Comparison of ENCODE assay signal across 13 cellular contexts in the genomic region with DNA sequence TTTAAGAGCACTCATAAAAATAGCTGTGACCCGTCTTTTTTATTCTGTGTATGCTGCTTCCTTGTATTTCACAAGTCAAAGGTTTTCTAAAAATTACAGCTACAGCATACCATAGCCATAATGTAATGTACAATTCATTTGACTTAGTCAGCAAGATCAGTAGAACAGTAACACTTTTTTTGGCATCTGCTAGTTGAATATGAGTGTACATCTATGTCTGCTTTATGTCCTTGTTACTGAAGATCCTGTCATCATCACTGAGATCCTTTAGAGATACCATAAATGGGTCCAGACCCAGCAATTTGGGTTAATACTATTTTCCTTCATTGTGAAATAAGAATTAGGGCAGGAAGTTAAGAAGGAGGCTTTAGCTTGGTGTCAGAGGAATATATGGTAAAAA. TPM values are rescaled to one million over a fixed set of nuclear protein-coding genes. Genes with fewer than 3 reads are reported as not detected.
A peak's percentile ranks its signal among the peaks of the same experiment; 100 is the strongest.
DNase-seq lines count a peak whose midpoint lies in the region; ATAC-seq, FAIRE-seq and TF ChIP-seq lines count a peak whose summit lies in the region.
"Had no signal": no experiment of that assay in that cellular context is flagged by ENCODE, and none has a peak within 500 bp of the region (broad histone marks: within the 10 kb centered on the region; RNA-seq: fewer than 3 reads in every experiment).

No MANE protein-coding gene starts in this region.

- H3K4me1 Mint-ChIP-seq in nephron = peaks cover 24% of the 10 kb centered on the region
- H3K4me1 Mint-ChIP-seq in WTC11 = peaks cover 18% of the 10 kb centered on the region

- no peaks in the 10 kb centered on the region for H3K9me3 Mint-ChIP-seq in nephron
- H3K9me3 Mint-ChIP-seq in WTC11 = peaks cover 5% of the 10 kb centered on the region
- H3K9me3 Mint-ChIP-seq: activated naive CD4-positive, alpha-beta T cell treated with anti-CD3 and anti-CD28 coated beads for 36 hours; IgD-negative memory B cell; neural crest cell had no signal

- ATAC-seq in esophagus mucosa (peak; percentile 69), WTC11 (no peak), GM21381 (IDR thresholded peaks at IDR 0.05; ENCODE audit: unreplicated experiment) (no peak), HG03095 (IDR thresholded peaks at IDR 0.05; ENCODE audit: unreplicated experiment) (no peak), GM19395 (IDR thresholded peaks at IDR 0.05; ENCODE audit: unreplicated experiment) (no peak)

- H3K4me3 Mint-ChIP-seq in nephron (no peak overlapping the region), WTC11 (no peak overlapping the region)
- H3K4me3 Mint-ChIP-seq: activated naive CD4-positive, alpha-beta T cell treated with anti-CD3 and anti-CD28 coated beads for 36 hours; IgD-negative memory B cell; neural crest cell had no signal

- peaks cover 17% of the 10 kb centered on the region for H3K36me3 Mint-ChIP-seq in nephron (ENCODE audit: low read depth)
- peaks cover 5% of the 10 kb centered on the region; the same call in 1 of the 2 replicates for H3K36me3 Mint-ChIP-seq in WTC11
- H3K36me3 Mint-ChIP-seq: IgD-negative memory B cell had no signal

- POLR2A ChIA-PET in WTC11 (lab: Charles Lee) = no interaction called here

- H3K27me3 Mint-ChIP-seq in nephron (ENCODE audit: low read depth) (no peaks in the 10 kb centered on the region), WTC11 (ENCODE audit: low read depth) (no peaks in the 10 kb centered on the region; the same call in 1 of the 2 replicates)
- H3K27me3 Mint-ChIP-seq: IgD-negative memory B cell had no signal

- TF ChIP-seq CTCF in nephron (IDR thresholded peaks at IDR 0.05; ENCODE audit: unreplicated experiment in 3 of 3) (no peak), WTC11 (IDR thresholded peaks at IDR 0.05) (no peak)

- CTCF ChIA-PET in WTC11 (lab: Charles Lee) = interaction anchor here (0.7 to 1.8 kb wide), 3 partner anchors 16 to 394 kb away, joined by 3 to 4 read pairs (median 3); no protein-coding TSS in a partner anchor

- H3K27ac Mint-ChIP-seq in nephron (peak overlapping the region; percentile 73 to 96 (median 90)), WTC11 (no peak overlapping the region)
- H3K27ac Mint-ChIP-seq: activated naive CD4-positive, alpha-beta T cell treated with anti-CD3 and anti-CD28 coated beads for 36 hours; IgD-negative memory B cell had no signal

- in situ Hi-C loops in ACHN (cut with HindIII; ENCODE audit: low pct_ligation_motif_present, low pct_unique_long_range_greater_than_20kb, low sequenced_read_pairs) = no loop called here

- peak; percentile 83 for DNase-seq in ACHN
- DNase-seq in RCC 7860 (ENCODE audit: low spot score) = peak; percentile 96
- DNase-seq in WTC11 (ENCODE audit: low spot score) = no peak
- DNase-seq: activated naive CD4-positive, alpha-beta T cell treated with anti-CD3 and anti-CD28 coated beads for 36 hours; C1 segment of cervical spinal cord; NCI-H510A treated with DMSO at 0.1 percent for 48 hours had no signal

- FAIRE-seq in RCC 7860 (lab: Jason Lieb, UNC) = peak; percentile 94

TF ChIP-seq in WTC11, 78 proteins besides CTCF, POLR2A, EP300 and RAD21:
- TF ChIP-seq NR2C2 (CRISPR knock-in tag; IDR thresholded peaks at IDR 0.05) (no peak), MLX (CRISPR knock-in tag; IDR thresholded peaks at IDR 0.05) (no peak), ZNF232 (CRISPR knock-in tag; IDR thresholded peaks at IDR 0.05) (no peak), TEAD1 (CRISPR knock-in tag; IDR thresholded peaks at IDR 0.05) (no peak), ZBTB21 (CRISPR knock-in tag; IDR thresholded peaks at IDR 0.05; ENCODE audit: borderline replicate concordance) (no peak), TEAD4 (CRISPR knock-in tag; IDR thresholded peaks at IDR 0.05) (no peak)
- TF ChIP-seq, protein P1, sequence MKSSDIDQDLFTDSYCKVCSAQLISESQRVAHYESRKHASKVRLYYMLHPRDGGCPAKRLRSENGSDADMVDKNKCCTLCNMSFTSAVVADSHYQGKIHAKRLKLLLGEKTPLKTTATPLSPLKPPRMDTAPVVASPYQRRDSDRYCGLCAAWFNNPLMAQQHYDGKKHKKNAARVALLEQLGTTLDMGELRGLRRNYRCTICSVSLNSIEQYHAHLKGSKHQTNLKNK (CRISPR knock-in tag; IDR thresholded peaks at IDR 0.05) = no peak

RNA-seq across cellular contexts. Expression of gene CMSS1, which starts 42.2 kb away (rescaled TPM):
- total RNA-seq in esophagus mucosa (24.5 TPM), WTC11 (2021) (57.7 to 70.6 TPM (median 61.7 TPM) in 3 replicates)
